ENCODE assay signal across 8 cellular contexts in the genomic region with DNA sequence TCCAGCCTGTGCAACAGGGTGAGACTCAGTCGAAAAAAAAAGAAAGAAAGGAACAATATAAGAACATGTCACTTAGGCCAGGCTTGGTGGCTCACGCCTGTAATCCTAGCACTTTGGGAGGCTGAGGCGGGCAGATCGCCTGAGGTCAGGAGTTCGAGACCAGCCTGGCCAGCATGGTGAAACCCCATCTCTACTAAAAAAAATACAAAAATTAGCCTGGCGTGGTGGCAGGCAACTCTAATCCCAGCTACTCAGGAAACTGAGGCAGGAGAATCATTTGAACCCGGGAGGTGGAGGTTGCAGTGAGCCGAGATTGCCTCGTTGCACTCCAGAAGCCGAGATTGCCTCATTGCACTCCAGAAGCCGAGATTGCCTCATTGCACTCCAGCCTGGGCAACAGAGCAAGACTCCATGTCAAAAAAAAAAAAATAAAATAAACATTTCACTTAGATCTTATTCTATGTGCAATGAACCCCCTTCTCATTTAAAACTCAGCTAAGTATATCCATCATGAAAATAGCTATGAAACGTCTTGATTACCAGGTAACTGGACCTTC. TPM values are rescaled to one million over a fixed set of nuclear protein-coding genes. Genes with fewer than 3 reads are reported as not detected.
DNase-seq lines count a peak whose midpoint lies in the region; ATAC-seq, FAIRE-seq and TF ChIP-seq lines count a peak whose summit lies in the region.
"Not testable (repeated sequence)": the region's sequence is repeated elsewhere in the genome, so short reads cannot be mapped to it uniquely, and the experiment has no call there.

No MANE protein-coding gene starts in this region.

- CTCF ChIA-PET in K562 (lab: Yijun Ruan, JAX; ENCODE audit: low intra/inter-chr PET ratio): interaction anchor here (0.6 kb wide), 1 partner anchor 39 kb away, joined by 3 read pairs; no protein-coding TSS in a partner anchor

- not testable (repeated sequence) for H2BK12ac ChIP-seq in H9 (ENCODE audit: insufficient read length, low read depth, low read length)

- not testable (repeated sequence) for TF ChIP-seq CTCF in C4-2B (conservative IDR thresholded peaks at IDR 0.05); H9 (conservative IDR thresholded peaks at IDR 0.05); OCI-LY1 (IDR thresholded peaks at IDR 0.05; ENCODE audit: low read length); WERI-Rb-1 (IDR thresholded peaks at IDR 0.05; ENCODE audit: low read depth, low read length); K562 (IDR thresholded peaks at IDR 0.05 in 2 of 3, conservative IDR thresholded peaks at IDR 0.05 in 1 of 3; ENCODE audit: insufficient read depth in 2 of 3, low read depth in 1 of 3, low read length in 3 of 3)

- H4K20me1 ChIP-seq in H9 (ENCODE audit: control insufficient read depth, insufficient read depth, insufficient read length); OCI-LY1 (ENCODE audit: insufficient read depth, low read length); K562 (replicated peaks; ENCODE audit: control insufficient read depth, insufficient read depth, low read length): not testable (repeated sequence)

- peaks cover 25% of the 10 kb centered on the region in 2 experiments for H3K4me1 Mint-ChIP-seq in H9
- peaks cover 26% of the 10 kb centered on the region for H3K4me1 Mint-ChIP-seq in activated T-cell treated with anti-CD3 and anti-CD28 coated beads, Interleukin-2, amount 50 U/mL, for 72 hours (ENCODE audit: low read depth)
- H3K4me1 Mint-ChIP-seq in stimulated activated memory B cell treated with anti-CD40 and anti-IgM and Interleukin-4, amounts not matched to agents 10 μg/mL and 1 μg/mL and 100 μg/mL, for 72 hours: peaks cover 15% of the 10 kb centered on the region

- not testable (repeated sequence) for H3K4me3 ChIP-seq in OCI-LY1 (ENCODE audit: low read depth, low read length, poor library complexity, severe bottlenecking); K562; mesendoderm (ENCODE audit: low read length)
- H3K4me3 ChIP-seq in WERI-Rb-1 (ENCODE audit: low read depth, low read length): peak overlapping the region; percentile 9; the same call in 1 of the 2 replicates

- H4K91ac ChIP-seq in H9 (ENCODE audit: insufficient read length, low read depth, low read length): not testable (repeated sequence)

- not testable (repeated sequence) for H3K4me1 ChIP-seq in H9 (ENCODE audit: insufficient read depth, low read length); mesendoderm (ENCODE audit: control insufficient read depth, low read depth, low read length)
- H3K4me1 ChIP-seq in OCI-LY1 (ENCODE audit: insufficient read depth, low read length, severe bottlenecking): peaks cover 39% of the 10 kb centered on the region
- peaks cover 0 to 13% of the 10 kb centered on the region in 2 experiments; a peak in 4 of 5 replicates for H3K4me1 ChIP-seq in K562 (replicated peaks in 1 of 2; ENCODE audit: control insufficient read depth in 2 of 2, insufficient read depth in 2 of 2, low read length in 2 of 2)

- not testable (repeated sequence) for H3K79me2 ChIP-seq in H9 (ENCODE audit: insufficient read depth, low read length); OCI-LY1 (ENCODE audit: insufficient read depth, low read length); mesendoderm (ENCODE audit: control insufficient read depth, insufficient read depth, low read length)
- peaks cover 27% of the 10 kb centered on the region for H3K79me2 ChIP-seq in K562 (ENCODE audit: control insufficient read depth, insufficient read depth, low read length)

- H3K4me3 Mint-ChIP-seq in H9; activated T-cell treated with anti-CD3 and anti-CD28 coated beads, Interleukin-2, amount 50 U/mL, for 72 hours; stimulated activated memory B cell treated with anti-CD40 and anti-IgM and Interleukin-4, amounts not matched to agents 10 μg/mL and 1 μg/mL and 100 μg/mL, for 72 hours: not testable (repeated sequence)

- H4K8ac ChIP-seq in H9 (replicated peaks; ENCODE audit: insufficient read length, low read depth, low read length); mesendoderm (ENCODE audit: low read depth, low read length): not testable (repeated sequence)

- not testable (repeated sequence) for H3K9me3 ChIP-seq in H9 (ENCODE audit: control insufficient read depth, low read depth, low read length); OCI-LY1 (ENCODE audit: low read length); WERI-Rb-1 (ENCODE audit: severe bottlenecking); K562 (replicated peaks; ENCODE audit: control insufficient read depth, insufficient read depth, low read depth, low read length)

- not testable (repeated sequence) for H3K4ac ChIP-seq in H9 (ENCODE audit: low read depth, low read length); mesendoderm (ENCODE audit: low read depth, low read length)

- not testable (repeated sequence) for H3K27me3 ChIP-seq in H9 (ENCODE audit: insufficient read depth, low read length); OCI-LY1 (ENCODE audit: insufficient read depth, low read length); WERI-Rb-1 (ENCODE audit: insufficient read depth, low read depth, severe bottlenecking); K562 (ENCODE audit: control insufficient read depth in 2 of 2, insufficient read depth in 2 of 2, low read length in 2 of 2); mesendoderm (ENCODE audit: insufficient read depth, low read length, poor library complexity)

- TF ChIP-seq RAD21 in K562 (CRISPR knock-in tag; conservative IDR thresholded peaks at IDR 0.05 in 1 of 2, IDR thresholded peaks at IDR 0.05 in 1 of 2): not testable (repeated sequence)

- not testable (repeated sequence) for H3K36me3 Mint-ChIP-seq in H9 (ENCODE audit: insufficient read depth in 1 of 3, low read depth in 3 of 3); activated T-cell treated with anti-CD3 and anti-CD28 coated beads, Interleukin-2, amount 50 U/mL, for 72 hours (ENCODE audit: insufficient read depth in 2 of 2); stimulated activated memory B cell treated with anti-CD40 and anti-IgM and Interleukin-4, amounts not matched to agents 10 μg/mL and 1 μg/mL and 100 μg/mL, for 72 hours

- not testable (repeated sequence) for H3K27me3 Mint-ChIP-seq in H9 (ENCODE audit: low read depth); activated T-cell treated with anti-CD3 and anti-CD28 coated beads, Interleukin-2, amount 50 U/mL, for 72 hours (ENCODE audit: low read depth); stimulated activated memory B cell treated with anti-CD40 and anti-IgM and Interleukin-4, amounts not matched to agents 10 μg/mL and 1 μg/mL and 100 μg/mL, for 72 hours

- not testable (repeated sequence) for DNase-seq in H9; WERI-Rb-1; activated T-cell treated with anti-CD3 and anti-CD28 coated beads, Interleukin-2, amount 50 U/mL, for 72 hours; K562 (ENCODE audit: extremely low read depth in 1 of 4, low spot score in 3 of 4); mesendoderm

- TF ChIP-seq EP300 in K562 (IDR thresholded peaks at IDR 0.05; ENCODE audit: low read length): 0 out of 2 replicates have a peak, but pooled peaks have one; percentile 6

- H2BK120ac ChIP-seq in H9 (ENCODE audit: low read depth, low read length, poor library complexity, severe bottlenecking): peak overlapping the region; percentile 88
- H2BK120ac ChIP-seq in mesendoderm (ENCODE audit: low read depth, low read length): not testable (repeated sequence)

- H3F3A ChIP-seq in OCI-LY1 (ENCODE audit: insufficient read depth, low read length): not testable (repeated sequence)

- H2BK20ac ChIP-seq in H9 (ENCODE audit: low read depth, low read length, poor library complexity, severe bottlenecking): not testable (repeated sequence)

- in situ Hi-C loops in K562 (cut with MboI): not testable (repeated sequence)

- not testable (repeated sequence) for H3K23ac ChIP-seq in H9 (ENCODE audit: insufficient read length, low read depth, low read length); mesendoderm (ENCODE audit: low read length)

- H3K9me3 Mint-ChIP-seq in H9; activated T-cell treated with anti-CD3 and anti-CD28 coated beads, Interleukin-2, amount 50 U/mL, for 72 hours; stimulated activated memory B cell treated with anti-CD40 and anti-IgM and Interleukin-4, amounts not matched to agents 10 μg/mL and 1 μg/mL and 100 μg/mL, for 72 hours: not testable (repeated sequence)

- POLR2A ChIA-PET in K562 (lab: Yijun Ruan, JAX): interaction anchor here (0.7 to 23.0 kb wide), 4 partner anchors 28 to 98 kb away, joined by 4 to 597 read pairs (median 16); partner anchors contain the start of gene HFE

- intact Hi-C loops in K562 (cut with micrococcal nuclease): not testable (repeated sequence)

- H2AFZ ChIP-seq in H9 (ENCODE audit: low read length); OCI-LY1 (ENCODE audit: low read length): not testable (repeated sequence)
- peak overlapping the region; percentile 67; the same call in 1 of the 2 replicates for H2AFZ ChIP-seq in K562 (ENCODE audit: low read depth, low read length)

- BruUV-seq in K562 (replicated peaks; lab: Mats Ljungman, UMichigan): not testable (repeated sequence)

- H3T11ph ChIP-seq in H9 (ENCODE audit: low read length): not testable (repeated sequence)

- FAIRE-seq in K562 (lab: Jason Lieb, UNC): not testable (repeated sequence)

- not testable (repeated sequence) for ATAC-seq in activated T-cell treated with anti-CD3 and anti-CD28 coated beads, Interleukin-2, amount 50 U/mL, for 72 hours (replicated peaks in 1 of 2); K562; stimulated activated memory B cell treated with anti-CD40 and anti-IgM and Interleukin-4, amounts not matched to agents 10 μg/mL and 1 μg/mL and 100 μg/mL, for 72 hours

- H3K9me1 ChIP-seq in K562 (ENCODE audit: control insufficient read depth, insufficient read depth, low read length): not testable (repeated sequence)

- not testable (repeated sequence) for H3K79me1 ChIP-seq in H9 (ENCODE audit: insufficient read depth, low read depth, low read length, poor library complexity, severe bottlenecking); mesendoderm (ENCODE audit: low read length)

- not testable (repeated sequence) for H2BK15ac ChIP-seq in H9 (ENCODE audit: low read depth, low read length); mesendoderm (replicated peaks; ENCODE audit: low read depth)

- H3K27ac Mint-ChIP-seq in H9: peak overlapping the region in 1 of 3 experiments; percentile 83; a peak in 2 of 7 replicates
- H3K27ac Mint-ChIP-seq in activated T-cell treated with anti-CD3 and anti-CD28 coated beads, Interleukin-2, amount 50 U/mL, for 72 hours: peak overlapping the region; percentile 58
- peak overlapping the region; percentile 92 for H3K27ac Mint-ChIP-seq in stimulated activated memory B cell treated with anti-CD40 and anti-IgM and Interleukin-4, amounts not matched to agents 10 μg/mL and 1 μg/mL and 100 μg/mL, for 72 hours

- H3K9ac ChIP-seq in H9 (ENCODE audit: extremely low read depth, insufficient read length, low read length); OCI-LY1 (ENCODE audit: low read length); mesendoderm (ENCODE audit: low read length): not testable (repeated sequence)
- H3K9ac ChIP-seq in K562 (ENCODE audit: insufficient read depth in 1 of 2, low read depth in 2 of 2, low read length in 2 of 2): 0 out of 4 replicates have a peak overlapping the region, but pooled peaks of 1 of the 2 experiments have one; percentile 15

- no CpG with 5 or more reads among the region's 12 CpGs for WGBS in H9 (ENCODE audit: extremely low coverage, insufficient read length, low lambda C conversion rate)
- WGBS in K562 (ENCODE audit: insufficient coverage, low coverage, missing lambda C conversion rate): 82% methylated on average over 12 of the region's 12 CpGs
- no CpG with 5 or more reads among the region's 12 CpGs for WGBS in mesendoderm (ENCODE audit: extremely low coverage, insufficient coverage, low lambda C conversion rate)

- not testable (repeated sequence) for H3K56ac ChIP-seq in H9 (ENCODE audit: insufficient read length, low read depth, low read length)
- H3K56ac ChIP-seq in mesendoderm (ENCODE audit: low read length): peak overlapping the region; percentile 47

- H3K18ac ChIP-seq in H9 (ENCODE audit: insufficient read length, low read depth, low read length); mesendoderm (ENCODE audit: low read length): not testable (repeated sequence)

- H3K4me2 ChIP-seq in H9 (ENCODE audit: insufficient read depth, insufficient read length, low read length); OCI-LY1 (ENCODE audit: low read length); K562 (ENCODE audit: insufficient read depth, low read length); mesendoderm (ENCODE audit: low read length): not testable (repeated sequence)

- not testable (repeated sequence) for H2BK5ac ChIP-seq in H9 (ENCODE audit: insufficient read length, low read length); mesendoderm (ENCODE audit: low read length)

- not testable (repeated sequence) for TF ChIP-seq POLR2A in K562 (conservative IDR thresholded peaks at IDR 0.05)

- not testable (repeated sequence) for H3K9me2 ChIP-seq in OCI-LY1 (ENCODE audit: low read depth, low read length)

- H3K27ac ChIP-seq in C4-2B (peak overlapping the region; percentile 16; the same call in 1 of the 2 replicates), OCI-LY1 (ENCODE audit: low read depth, low read length, poor library complexity, severe bottlenecking) (peak overlapping the region; percentile 99), WERI-Rb-1 (peak overlapping the region; percentile 91), K562 (ENCODE audit: extremely low read depth, low read depth, low read length) (peak overlapping the region; percentile 11; the same call in 1 of the 3 replicates)
- H3K27ac ChIP-seq in H9 (ENCODE audit: insufficient read length, low read depth, low read length); mesendoderm (ENCODE audit: low read depth, low read length): not testable (repeated sequence)

- not testable (repeated sequence) for H4K5ac ChIP-seq in H9 (ENCODE audit: insufficient read length, low read depth, low read length); mesendoderm (ENCODE audit: low read length)

- H3K36me3 ChIP-seq in OCI-LY1 (ENCODE audit: insufficient read depth, low read length); WERI-Rb-1; K562 (ENCODE audit: control insufficient read depth, insufficient read depth, low read length); mesendoderm (ENCODE audit: control insufficient read depth, insufficient read depth, low read length): not testable (repeated sequence)

- H2AK5ac ChIP-seq in H9 (ENCODE audit: insufficient read length, low read length); mesendoderm (ENCODE audit: low read length): not testable (repeated sequence)

- not testable (repeated sequence) for H3K23me2 ChIP-seq in H9 (ENCODE audit: insufficient read length, low read depth, low read length, poor library complexity, severe bottlenecking)

- H3K14ac ChIP-seq in H9 (ENCODE audit: insufficient read depth, low read length): not testable (repeated sequence)

RNA-seq across cellular contexts. Expression of gene HFE, which starts 28.7 kb away (rescaled TPM):
- total RNA-seq in H9 (2021) (0.29 and 0.98 TPM in 2 replicates), K562 (2014; rRNA removed) (0.14 and 0.73 TPM in 2 replicates), K562 (2014; rRNA removed; fragmentation: Illumina TruSeq; extraction: Trizol) (0.76 and 1.1 TPM in 2 replicates), K562 (2015; rRNA removed; fragmentation: Illumina TruSeq; extraction: Trizol) (1.2 and 1.3 TPM in 2 replicates), K562 (2021) (0.58 and 0.98 TPM in 2 replicates)
- 1 to 10 TPM; 1.3 to 1.9 TPM for total RNA-seq in activated T-cell treated with anti-CD3 and anti-CD28 coated beads, Interleukin-2, amount 50 U/mL, for 72 hours
- 2.3 and 3.3 TPM in 2 replicates for total RNA-seq in K562 (2011; cell fraction: chromatin; rRNA removed; ENCODE audit: low replicate concordance)
- total RNA-seq in K562 (2011; cell fraction: nucleolus; rRNA removed): 1.3 and 2.2 TPM in 2 replicates
- total RNA-seq in K562 (2011; cell fraction: nucleoplasm; rRNA removed): 2.1 and 3.3 TPM in 2 replicates
- polyA plus RNA-seq in K562 (2011; rRNA removed) (0.54 and 1.1 TPM in 2 replicates), K562 (2014; fragmentation: Illumina TruSeq; extraction: Trizol) (0.78 and 0.89 TPM in 2 replicates), K562 (2014; fragmentation: Nextera tagmentation; extraction: Ambion mirVana) (under 1 TPM; 0.17 to 0.31 TPM), K562 (2014; rRNA removed) (0.84 and 1.2 TPM in 2 replicates)
- 0.66 and 0.88 TPM in 2 replicates for polyA plus RNA-seq in K562 (2011; cell fraction: cytosol; rRNA removed)
- 0.65 and 0.95 TPM in 2 replicates for polyA plus RNA-seq in K562 (2011; cell fraction: nucleus; rRNA removed)
- 1.8 and 2.4 TPM in 2 replicates for polyA plus RNA-seq in K562 (2012)
- 1.3 and 1.7 TPM in 2 replicates for polyA minus RNA-seq in K562 (2011; rRNA and poly(A)+ RNA removed)
- 0.95 TPM in 1 of 2 replicates, not detected in the other for polyA minus RNA-seq in K562 (2011; cell fraction: cytosol; rRNA and poly(A)+ RNA removed)
- polyA minus RNA-seq in K562 (2011; cell fraction: nucleus; rRNA and poly(A)+ RNA removed): 0.44 and 0.94 TPM in 2 replicates
- polyA plus RNA-seq in mesendoderm (2013, experiment 1 of 2): 0.28 TPM
- 0.41 TPM for polyA plus RNA-seq in mesendoderm (2013, experiment 2 of 2)
